ENCODE assay signal across 16 cellular contexts in the genomic region with DNA sequence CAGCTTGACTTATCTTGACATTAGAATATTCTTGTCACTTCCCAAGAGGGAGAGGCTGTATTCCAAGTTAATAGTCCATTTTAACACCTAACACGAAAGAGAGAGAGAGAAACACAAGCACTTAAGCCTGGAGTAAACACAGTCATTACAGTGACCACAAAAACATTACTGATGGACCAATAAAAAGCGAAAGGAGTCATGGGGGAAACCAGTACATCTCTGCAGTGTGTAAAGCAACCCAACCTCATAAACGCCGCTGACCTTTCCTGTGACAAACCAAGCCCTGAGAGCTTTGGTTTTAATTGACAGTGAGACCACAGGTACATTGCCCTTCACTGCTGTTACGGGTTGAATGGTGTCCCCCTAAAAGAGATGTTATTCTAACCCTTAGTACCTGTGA.
DNase-seq lines count a peak whose midpoint lies in the region; ATAC-seq and TF ChIP-seq lines count a peak whose summit lies in the region.
"Had no signal": no experiment of that assay in that cellular context is flagged by ENCODE, and none has a peak within 500 bp of the region (broad histone marks: within the 10 kb centered on the region; RNA-seq: fewer than 3 reads in every experiment).

No MANE protein-coding gene starts in this region.

- H4K91ac ChIP-seq in mesenchymal stem cell (ENCODE audit: low read length), result no peak overlapping the region

- H3K27me3 Mint-ChIP-seq in activated CD4-positive, alpha-beta T cell treated with anti-CD3 and anti-CD28 coated beads, Interleukin-2, amount 10 ng/mL, durations not matched to agents 24 days and 14 days, result no peaks in the 10 kb centered on the region
- no peaks in the 10 kb centered on the region for H3K27me3 Mint-ChIP-seq in activated CD4-positive, alpha-beta T cell treated with anti-CD3 and anti-CD28 coated beads, Interleukin-2, amount 10 ng/mL, durations not matched to agents 7 days and 5 days
- H3K27me3 Mint-ChIP-seq in Calu3 (ENCODE audit: unreplicated experiment) (no peaks in the 10 kb centered on the region), T-helper 17 cell (peaks cover 9% of the 10 kb centered on the region)
- no peaks in the 10 kb centered on the region for H3K27me3 Mint-ChIP-seq in CD4-positive, alpha-beta memory T cell

- 57% methylated on average over 5 of the region's 5 CpGs for WGBS in mesenchymal stem cell

- H3K4me2 ChIP-seq in mesenchymal stem cell (ENCODE audit: low read length, poor library complexity, severe bottlenecking), result no peak overlapping the region
- H3K4me2 ChIP-seq: BLaER1, GM23338 had no signal

- no peak overlapping the region for H3K4ac ChIP-seq in mesenchymal stem cell (ENCODE audit: low read depth in 1 of 2, low read length in 2 of 2)

- ATAC-seq in T-helper 17 cell, result no peak
- ATAC-seq in HG03378 (IDR thresholded peaks at IDR 0.05; ENCODE audit: unreplicated experiment), result no peak
- ATAC-seq: GM23338 had no signal

- peaks cover 17% of the 10 kb centered on the region for H3K4me1 Mint-ChIP-seq in activated CD4-positive, alpha-beta T cell treated with anti-CD3 and anti-CD28 coated beads, Interleukin-2, amount 10 ng/mL, durations not matched to agents 24 days and 14 days
- H3K4me1 Mint-ChIP-seq in activated CD4-positive, alpha-beta T cell treated with anti-CD3 and anti-CD28 coated beads, Interleukin-2, amount 10 ng/mL, durations not matched to agents 7 days and 5 days, result peaks cover 16% of the 10 kb centered on the region
- H3K4me1 Mint-ChIP-seq in Calu3 (ENCODE audit: low read depth, unreplicated experiment) (peaks cover 16% of the 10 kb centered on the region), T-helper 17 cell (peaks cover 12% of the 10 kb centered on the region)
- H3K4me1 Mint-ChIP-seq in CD4-positive, alpha-beta memory T cell, result peaks cover 5 to 23% (median 11%) of the 10 kb centered on the region in 4 donors

- no peak overlapping the region for H2BK120ac ChIP-seq in mesenchymal stem cell (ENCODE audit: low read depth, low read length)

- no peak for DNase-seq in activated CD4-positive, alpha-beta T cell treated with anti-CD3 and anti-CD28 coated beads, Interleukin-2, amount 10 ng/mL, durations not matched to agents 24 days and 14 days
- no peak for DNase-seq in activated CD4-positive, alpha-beta T cell treated with anti-CD3 and anti-CD28 coated beads, Interleukin-2, amount 10 ng/mL, durations not matched to agents 7 days and 5 days
- DNase-seq in Calu3 (no peak), T-helper 17 cell (no peak), mesenchymal stem cell (peak; percentile 48), COLO829 (ENCODE audit: low spot score) (no peak)
- no peak for DNase-seq in CD4-positive, alpha-beta memory T cell
- DNase-seq: 8988T, AML-193, DMS153, DMS79 treated with DMSO at 0.1 percent for 48 hours, H9 had no signal

- no peak for TF ChIP-seq CTCF in Calu3 (IDR thresholded peaks at IDR 0.05; ENCODE audit: unreplicated experiment)

- H4K8ac ChIP-seq in mesenchymal stem cell (ENCODE audit: low read length), result no peak overlapping the region

- POLR2A ChIA-PET in activated CD4-positive, alpha-beta T cell treated with anti-CD3 and anti-CD28 coated beads, Interleukin-2, amount 10 ng/mL, durations not matched to agents 7 days and 5 days (lab: Charles Lee), result no interaction called here
- POLR2A ChIA-PET in CD4-positive, alpha-beta memory T cell (lab: Charles Lee; ENCODE audit: partially characterized antibody), result no interaction called here

- H3K9ac ChIP-seq in mesenchymal stem cell (ENCODE audit: low read length), result no peak overlapping the region
- H3K9ac ChIP-seq: BLaER1 had no signal

- no peak overlapping the region for H3K27ac ChIP-seq in mesenchymal stem cell (ENCODE audit: low read length, poor library complexity, severe bottlenecking)
- no peak overlapping the region for H3K27ac ChIP-seq in CD4-positive, alpha-beta memory T cell (ENCODE audit: low read depth, low read length)
- H3K27ac ChIP-seq: BLaER1, HL-60 had no signal

- H3K4me3 Mint-ChIP-seq in activated CD4-positive, alpha-beta T cell treated with anti-CD3 and anti-CD28 coated beads, Interleukin-2, amount 10 ng/mL, durations not matched to agents 24 days and 14 days, result no peak overlapping the region
- H3K4me3 Mint-ChIP-seq in activated CD4-positive, alpha-beta T cell treated with anti-CD3 and anti-CD28 coated beads, Interleukin-2, amount 10 ng/mL, durations not matched to agents 7 days and 5 days, result no peak overlapping the region
- H3K4me3 Mint-ChIP-seq in Calu3 (ENCODE audit: low read depth, unreplicated experiment) (no peak overlapping the region), T-helper 17 cell (no peak overlapping the region)
- H3K4me3 Mint-ChIP-seq in CD4-positive, alpha-beta memory T cell, result no peak overlapping the region
- H3K4me3 Mint-ChIP-seq: GM23338, H9 had no signal

- H2BK15ac ChIP-seq in mesenchymal stem cell (ENCODE audit: low read depth, poor library complexity, severe bottlenecking), result no peak overlapping the region

- intact Hi-C loops in activated CD4-positive, alpha-beta T cell treated with anti-CD3 and anti-CD28 coated beads, Interleukin-2, amount 10 ng/mL, durations not matched to agents 24 days and 14 days (cut with micrococcal nuclease), result loop anchor here (5.0 to 10.0 kb wide), 3 partner anchors 274 to 426 kb away; a partner anchor contains a TSS
- intact Hi-C loops in Calu3 (cut with micrococcal nuclease; ENCODE audit: unreplicated experiment), result loop anchor here (5.0 kb wide), 1 partner anchor 559 kb away; no protein-coding TSS in a partner anchor
- intact Hi-C loops in CD4-positive, alpha-beta memory T cell (cut with micrococcal nuclease), result no loop called here

- H3K4me1 ChIP-seq in mesenchymal stem cell (ENCODE audit: control insufficient read depth, insufficient read depth, low read depth, low read length), result peaks cover 10% of the 10 kb centered on the region
- H3K4me1 ChIP-seq in CD4-positive, alpha-beta memory T cell (ENCODE audit: insufficient read depth, low read length), result peaks cover 7% of the 10 kb centered on the region

- no peak overlapping the region for H2BK12ac ChIP-seq in mesenchymal stem cell (ENCODE audit: low read length in 2 of 2)

- no peaks in the 10 kb centered on the region for H3K27me3 ChIP-seq in mesenchymal stem cell (ENCODE audit: control insufficient read depth in 1 of 2, insufficient read depth in 1 of 2, low read length in 2 of 2)
- H3K27me3 ChIP-seq in CD4-positive, alpha-beta memory T cell (ENCODE audit: insufficient read depth, low read length), result no peaks in the 10 kb centered on the region
- H3K27me3 ChIP-seq: BLaER1 had no signal

- H3K9me3 ChIP-seq in T-helper 17 cell (ENCODE audit: control insufficient read depth, low read length, poor library complexity, severe bottlenecking) (no peaks in the 10 kb centered on the region), mesenchymal stem cell (ENCODE audit: control insufficient read depth, low read length) (no peaks in the 10 kb centered on the region)
- H3K9me3 ChIP-seq in CD4-positive, alpha-beta memory T cell (ENCODE audit: control insufficient read depth in 1 of 2, low read length in 2 of 2), result no peaks in the 10 kb centered on the region

- no TSS peak for BruUV-seq in Calu3 (replicated peaks; lab: Mats Ljungman, UMichigan)

- no peaks in the 10 kb centered on the region for H3K36me3 Mint-ChIP-seq in activated CD4-positive, alpha-beta T cell treated with anti-CD3 and anti-CD28 coated beads, Interleukin-2, amount 10 ng/mL, durations not matched to agents 24 days and 14 days (ENCODE audit: low read depth)
- no peaks in the 10 kb centered on the region for H3K36me3 Mint-ChIP-seq in activated CD4-positive, alpha-beta T cell treated with anti-CD3 and anti-CD28 coated beads, Interleukin-2, amount 10 ng/mL, durations not matched to agents 7 days and 5 days (ENCODE audit: low read depth)
- peaks cover 8% of the 10 kb centered on the region for H3K36me3 Mint-ChIP-seq in Calu3 (ENCODE audit: insufficient read depth, unreplicated experiment)
- H3K36me3 Mint-ChIP-seq in T-helper 17 cell (ENCODE audit: low read depth), result peaks cover 3% of the 10 kb centered on the region
- H3K36me3 Mint-ChIP-seq in CD4-positive, alpha-beta memory T cell, result no peaks in the 10 kb centered on the region

- no peaks in the 10 kb centered on the region for H3K79me1 ChIP-seq in mesenchymal stem cell (replicated peaks; ENCODE audit: low read length, poor library complexity, severe bottlenecking)

- no peaks in the 10 kb centered on the region for H3K36me3 ChIP-seq in mesenchymal stem cell (ENCODE audit: control insufficient read depth in 1 of 2, insufficient read depth in 2 of 2, low read depth in 1 of 2, low read length in 2 of 2)
- H3K36me3 ChIP-seq in CD4-positive, alpha-beta memory T cell (ENCODE audit: insufficient read depth, low read length), result no peaks in the 10 kb centered on the region
- H3K36me3 ChIP-seq: BLaER1 had no signal

- no peak overlapping the region for H2AFZ ChIP-seq in mesenchymal stem cell (ENCODE audit: low read depth, low read length)

- peaks cover 3% of the 10 kb centered on the region for H3K9me3 Mint-ChIP-seq in activated CD4-positive, alpha-beta T cell treated with anti-CD3 and anti-CD28 coated beads, Interleukin-2, amount 10 ng/mL, durations not matched to agents 24 days and 14 days
- H3K9me3 Mint-ChIP-seq in activated CD4-positive, alpha-beta T cell treated with anti-CD3 and anti-CD28 coated beads, Interleukin-2, amount 10 ng/mL, durations not matched to agents 7 days and 5 days, result no peaks in the 10 kb centered on the region
- peaks cover 6% of the 10 kb centered on the region for H3K9me3 Mint-ChIP-seq in Calu3 (ENCODE audit: low read depth, unreplicated experiment)
- H3K9me3 Mint-ChIP-seq in CD4-positive, alpha-beta memory T cell, result no peaks in the 10 kb centered on the region

- no peak overlapping the region for H2BK5ac ChIP-seq in mesenchymal stem cell (ENCODE audit: low read depth, low read length, poor library complexity, severe bottlenecking)

- peak overlapping the region; percentile 74 for H3K27ac Mint-ChIP-seq in activated CD4-positive, alpha-beta T cell treated with anti-CD3 and anti-CD28 coated beads, Interleukin-2, amount 10 ng/mL, durations not matched to agents 24 days and 14 days
- no peak overlapping the region for H3K27ac Mint-ChIP-seq in activated CD4-positive, alpha-beta T cell treated with anti-CD3 and anti-CD28 coated beads, Interleukin-2, amount 10 ng/mL, durations not matched to agents 7 days and 5 days
- peak overlapping the region; percentile 91 for H3K27ac Mint-ChIP-seq in Calu3 (ENCODE audit: unreplicated experiment)
- H3K27ac Mint-ChIP-seq in T-helper 17 cell, result peak overlapping the region; percentile 81
- H3K27ac Mint-ChIP-seq in CD4-positive, alpha-beta memory T cell, result no peak overlapping the region
- H3K27ac Mint-ChIP-seq: GM23338, H9 had no signal

- CTCF ChIA-PET in activated CD4-positive, alpha-beta T cell treated with anti-CD3 and anti-CD28 coated beads, Interleukin-2, amount 10 ng/mL, durations not matched to agents 7 days and 5 days (lab: Charles Lee), result interaction anchor here (0.6 to 1.4 kb wide), 4 partner anchors 10 to 127 kb away, joined by 3 to 5 read pairs (median 4); no protein-coding TSS in a partner anchor
- CTCF ChIA-PET in Calu3 (lab: Charles Lee), result interaction anchor here (0.5 to 0.6 kb wide), 2 partner anchors 26 to 50 kb away, joined by 3 read pairs; no protein-coding TSS in a partner anchor
- CTCF ChIA-PET in CD4-positive, alpha-beta memory T cell (lab: Charles Lee; ENCODE audit: partially characterized antibody), result interaction anchor here (0.9 to 3.0 kb wide), 5 partner anchors 16 to 615 kb away, joined by 3 to 9 read pairs (median 4); no protein-coding TSS in a partner anchor

- no peak overlapping the region for H3K14ac ChIP-seq in mesenchymal stem cell (ENCODE audit: low read length in 2 of 2)

- no peak overlapping the region for H2AK5ac ChIP-seq in mesenchymal stem cell (ENCODE audit: low read length, severe bottlenecking)

- H3K4me3 ChIP-seq in mesenchymal stem cell (ENCODE audit: insufficient read depth in 1 of 2, low read depth in 1 of 2, low read length in 2 of 2), result no peak overlapping the region
- no peak overlapping the region for H3K4me3 ChIP-seq in CD4-positive, alpha-beta memory T cell (ENCODE audit: low read length in 2 of 2)
- H3K4me3 ChIP-seq: BLaER1, GM23338 had no signal

- H3K23ac ChIP-seq in mesenchymal stem cell (ENCODE audit: low read length in 2 of 2), result no peak overlapping the region

- H3K18ac ChIP-seq in mesenchymal stem cell (ENCODE audit: low read depth in 1 of 2, low read length in 2 of 2), result no peak overlapping the region

Comparison
In these comparisons a context has a peak if more than half of its experiments do, and no peak if none do; other contexts are left out.
1. H3K27ac Mint-ChIP-seq: peak in activated CD4-positive, alpha-beta T cell treated with anti-CD3 and anti-CD28 coated beads, Interleukin-2, amount 10 ng/mL, durations not matched to agents 24 days and 14 days (single experiment), Calu3 (single experiment) and T-helper 17 cell (single experiment); none in activated CD4-positive, alpha-beta T cell treated with anti-CD3 and anti-CD28 coated beads, Interleukin-2, amount 10 ng/mL, durations not matched to agents 7 days and 5 days (single experiment) and CD4-positive, alpha-beta memory T cell (0 of 7).